In genomic region chr1:26827205-26827604, GRCh38 we compare ENCODE assay signal across 8 cellular contexts. TPM values are rescaled to one million over a fixed set of nuclear protein-coding genes. Genes with fewer than 3 reads are reported as not detected.
A peak's percentile ranks its signal among the peaks of the same experiment; 100 is the strongest.
DNase-seq lines count a peak whose midpoint lies in the region; FAIRE-seq and TF ChIP-seq lines count a peak whose summit lies in the region.

No MANE protein-coding gene starts in this region.

- no peak overlapping the region for H2BK15ac ChIP-seq in mesendoderm (replicated peaks; ENCODE audit: low read depth)

- H2BK120ac ChIP-seq in mesendoderm (ENCODE audit: low read depth, low read length) = no peak overlapping the region

- no CpG with 5 or more reads among the region's 10 CpGs for WGBS in mesendoderm (ENCODE audit: extremely low coverage, insufficient coverage, low lambda C conversion rate)
- WGBS in urinary bladder = 5% methylated on average over 10 of the region's 10 CpGs

- H3K18ac ChIP-seq in mesendoderm (ENCODE audit: low read length) = peak overlapping the region; percentile 86

- no peak overlapping the region for H4K8ac ChIP-seq in mesendoderm (ENCODE audit: low read depth, low read length)

- peak overlapping the region; percentile 63 for H3K4ac ChIP-seq in mesendoderm (ENCODE audit: low read depth, low read length)

- no peaks in the 10 kb centered on the region for H3K27me3 Mint-ChIP-seq in activated naive CD4-positive, alpha-beta T cell treated with anti-CD3 and anti-CD28 coated beads, Interleukin-2, amount 10 ng/mL, durations not matched to agents 7 days and 5 days

- peak overlapping the region; percentile 97 for H3K23ac ChIP-seq in mesendoderm (ENCODE audit: low read length)

- H3K56ac ChIP-seq in mesendoderm (ENCODE audit: low read length) = peak overlapping the region; percentile 88

- no peak for DNase-seq in activated naive CD4-positive, alpha-beta T cell treated with anti-CD3 and anti-CD28 coated beads, Interleukin-2, amount 10 ng/mL, durations not matched to agents 7 days and 5 days
- no peak for DNase-seq in activated naive CD4-positive, alpha-beta T cell treated with Interleukin-2 at 50 U/mL for 16 hours
- no peak for DNase-seq in bronchial epithelial cell (ENCODE audit: low read depth)
- no peak for DNase-seq in mesendoderm
- no peak for DNase-seq in GM12892 (ENCODE audit: insufficient read length)
- DNase-seq in kidney tubule cell (ENCODE audit: low spot score) = no peak
- DNase-seq in central memory CD4-positive, alpha-beta T cell = no peak

- peak overlapping the region; percentile 97 for H3K4me3 Mint-ChIP-seq in activated naive CD4-positive, alpha-beta T cell treated with anti-CD3 and anti-CD28 coated beads, Interleukin-2, amount 10 ng/mL, durations not matched to agents 7 days and 5 days

- no peak for TF ChIP-seq POLR2A in GM12892 (IDR thresholded peaks at IDR 0.05; ENCODE audit: low read depth, low read length)

- H3K4me3 ChIP-seq in bronchial epithelial cell (ENCODE audit: low read depth, low read length) (peak overlapping the region; percentile 79), mesendoderm (ENCODE audit: low read length) (peak overlapping the region; percentile 58), urinary bladder (ENCODE audit: low read depth, low read length) (peak overlapping the region; percentile 94)

- H3K27ac ChIP-seq in mesendoderm (ENCODE audit: low read depth, low read length) (no peak overlapping the region), urinary bladder (ENCODE audit: low read depth) (no peak overlapping the region)

- H3K36me3 ChIP-seq in bronchial epithelial cell (ENCODE audit: control insufficient read depth, insufficient read depth, low read length) = peaks cover 8% of the 10 kb centered on the region
- no peaks in the 10 kb centered on the region for H3K36me3 ChIP-seq in mesendoderm (ENCODE audit: control insufficient read depth, insufficient read depth, low read length)
- no peaks in the 10 kb centered on the region for H3K36me3 ChIP-seq in urinary bladder (ENCODE audit: insufficient read depth)

- H3K4me1 Mint-ChIP-seq in activated naive CD4-positive, alpha-beta T cell treated with anti-CD3 and anti-CD28 coated beads, Interleukin-2, amount 10 ng/mL, durations not matched to agents 7 days and 5 days = peaks cover 65% of the 10 kb centered on the region

- H3K36me3 Mint-ChIP-seq in activated naive CD4-positive, alpha-beta T cell treated with anti-CD3 and anti-CD28 coated beads, Interleukin-2, amount 10 ng/mL, durations not matched to agents 7 days and 5 days = peaks cover 43% of the 10 kb centered on the region

- H2BK5ac ChIP-seq in mesendoderm (ENCODE audit: low read length) = no peak overlapping the region

- FAIRE-seq in bronchial epithelial cell (lab: Jason Lieb, UNC) (no peak), GM12892 (lab: Jason Lieb, UNC) (no peak)

- peaks cover 7% of the 10 kb centered on the region for H3K79me1 ChIP-seq in mesendoderm (ENCODE audit: low read length)

- CTCF ChIA-PET in activated naive CD4-positive, alpha-beta T cell treated with anti-CD3 and anti-CD28 coated beads, Interleukin-2, amount 10 ng/mL, durations not matched to agents 7 days and 5 days (lab: Charles Lee) = no interaction called here

- peak overlapping the region; percentile 72 for H3K9ac ChIP-seq in mesendoderm (ENCODE audit: low read length)

- H3K79me2 ChIP-seq in mesendoderm (ENCODE audit: control insufficient read depth, insufficient read depth, low read length) = peaks cover 2% of the 10 kb centered on the region

- TF ChIP-seq CTCF in bronchial epithelial cell (IDR thresholded peaks at IDR 0.05; ENCODE audit: insufficient read depth, low read length, severe bottlenecking) = no peak

- H3K27ac Mint-ChIP-seq in activated naive CD4-positive, alpha-beta T cell treated with anti-CD3 and anti-CD28 coated beads, Interleukin-2, amount 10 ng/mL, durations not matched to agents 7 days and 5 days = peak overlapping the region; percentile 89

- no peaks in the 10 kb centered on the region for H3K9me3 Mint-ChIP-seq in activated naive CD4-positive, alpha-beta T cell treated with anti-CD3 and anti-CD28 coated beads, Interleukin-2, amount 10 ng/mL, durations not matched to agents 7 days and 5 days

- peaks cover 2% of the 10 kb centered on the region for H3K4me1 ChIP-seq in mesendoderm (ENCODE audit: control insufficient read depth, low read depth, low read length)
- no peaks in the 10 kb centered on the region for H3K4me1 ChIP-seq in urinary bladder (ENCODE audit: insufficient read depth)

- H3K27me3 ChIP-seq in bronchial epithelial cell (ENCODE audit: control insufficient read depth, insufficient read depth, low read length) (no peaks in the 10 kb centered on the region), mesendoderm (ENCODE audit: insufficient read depth, low read length, poor library complexity) (no peaks in the 10 kb centered on the region)

- H2AK5ac ChIP-seq in mesendoderm (ENCODE audit: low read length) = no peak overlapping the region

- H4K5ac ChIP-seq in mesendoderm (ENCODE audit: low read length) = no peak overlapping the region

- H3K4me2 ChIP-seq in mesendoderm (ENCODE audit: low read length) = peak overlapping the region; percentile 71

RNA-seq across cellular contexts. Expression of gene ZDHHC18, which starts 0.7 kb away (rescaled TPM):
- total RNA-seq in bronchial epithelial cell (5.0 and 6.1 TPM in 2 replicates), urinary bladder (9.2 TPM)
- 25.7 TPM for polyA plus RNA-seq in mesendoderm (2013, experiment 1 of 2)
- 26.8 TPM for polyA plus RNA-seq in mesendoderm (2013, experiment 2 of 2)
- 18.8 TPM for polyA plus RNA-seq in urinary bladder
- 22.0 TPM for polyA plus RNA-seq in GM12892 (2012; ENCODE audit: missing spikeins)

RNA-seq across cellular contexts. Expression of gene SFN, which starts 35.7 kb away (rescaled TPM):
- 465 and 1,125 TPM in 2 replicates for total RNA-seq in bronchial epithelial cell
- polyA plus RNA-seq in mesendoderm (2013, experiment 1 of 2) = 20.2 TPM
- 21.3 TPM for polyA plus RNA-seq in mesendoderm (2013, experiment 2 of 2)
- 8.6 TPM for total RNA-seq in urinary bladder
- 23.5 TPM for polyA plus RNA-seq in urinary bladder
- polyA plus RNA-seq in GM12892 (2012; ENCODE audit: missing spikeins) = 5.0 TPM

RNA-seq across cellular contexts. Expression of gene PIGV, which starts 39.5 kb away (rescaled TPM):
- total RNA-seq in bronchial epithelial cell (14.2 and 20.2 TPM in 2 replicates), urinary bladder (13.4 TPM)
- polyA plus RNA-seq in mesendoderm (2013, experiment 1 of 2) = 3.6 TPM
- 3.5 TPM for polyA plus RNA-seq in mesendoderm (2013, experiment 2 of 2)
- polyA plus RNA-seq in urinary bladder = 17.4 TPM
- polyA plus RNA-seq in GM12892 (2012; ENCODE audit: missing spikeins) = 12.9 TPM

Comparison
In these comparisons a context has a peak if more than half of its experiments do, and no peak if none do; other contexts are left out.
1. RNA of gene SFN, which starts 35.7 kb away (total RNA-seq): 465 to 1,125 TPM in bronchial epithelial cell; 8.6 TPM in urinary bladder (single experiment); every median in the first group is over 10 times any median in the second.
2. Peak in every context shown above with its lines, with median percentiles within 50 percentile points of each other: H3K4me3 ChIP-seq.